ENCODE assay signal across 23 cellular contexts in genomic region chr2:216776076-216776726, GRCh38.
DNase-seq lines count a peak whose midpoint lies in the region; ATAC-seq, FAIRE-seq and TF ChIP-seq lines count a peak whose summit lies in the region.
"Had no signal": no experiment of that assay in that cellular context is flagged by ENCODE, and none has a peak within 500 bp of the region (broad histone marks: within the 10 kb centered on the region; RNA-seq: fewer than 3 reads in every experiment).

No MANE protein-coding gene starts in this region.

- no peak for TF ChIP-seq POLR2A in K562 (conservative IDR thresholded peaks at IDR 0.05)
- no peak for TF ChIP-seq POLR2A in uterus (IDR thresholded peaks at IDR 0.05)

- in situ Hi-C loops in K562 (cut with MboI): no loop called here

- no peaks in the 10 kb centered on the region for H3K9me1 ChIP-seq in K562 (ENCODE audit: control insufficient read depth, insufficient read depth, low read length)

- H3K4me1 ChIP-seq in K562 (replicated peaks in 1 of 2; ENCODE audit: control insufficient read depth in 2 of 2, insufficient read depth in 2 of 2, low read length in 2 of 2) (peaks cover 16 to 37% of the 10 kb centered on the region in 2 experiments; a peak in 4 of 5 replicates), smooth muscle cell (ENCODE audit: low read depth) (peaks cover 13% of the 10 kb centered on the region), uterus (peaks cover 0 to 6% of the 10 kb centered on the region in 2 donors)
- H3K4me1 ChIP-seq: pancreas, upper lobe of right lung had no signal

- no peak overlapping the region for H3K4me2 ChIP-seq in K562 (ENCODE audit: insufficient read depth, low read length)
- H3K4me2 ChIP-seq in smooth muscle cell: no peak overlapping the region

- no peak overlapping the region for H3K27ac ChIP-seq in K562 (ENCODE audit: extremely low read depth, low read depth, low read length)
- peak overlapping the region; percentile 98 for H3K27ac ChIP-seq in smooth muscle cell (ENCODE audit: low read depth)
- peak overlapping the region in 1 of 2 donors; percentile 85 for H3K27ac ChIP-seq in uterus
- H3K27ac ChIP-seq: pancreas, SK-N-MC, upper lobe of right lung had no signal

- BruUV-seq in K562 (replicated peaks; lab: Mats Ljungman, UMichigan): no TSS peak

- H4K20me1 ChIP-seq in K562 (replicated peaks; ENCODE audit: control insufficient read depth, insufficient read depth, low read length) (no peaks in the 10 kb centered on the region), smooth muscle cell (ENCODE audit: low read depth) (no peaks in the 10 kb centered on the region)

- H3K79me2 ChIP-seq in K562 (ENCODE audit: control insufficient read depth, insufficient read depth, low read length): no peaks in the 10 kb centered on the region
- H3K79me2 ChIP-seq in smooth muscle cell (ENCODE audit: low read depth): no peaks in the 10 kb centered on the region

- no peak overlapping the region; a peak in 1 of 4 replicates for H3K9ac ChIP-seq in K562 (ENCODE audit: insufficient read depth in 1 of 2, low read depth in 2 of 2, low read length in 2 of 2)
- peak overlapping the region; percentile 46 for H3K9ac ChIP-seq in smooth muscle cell (ENCODE audit: low read depth)

- WGBS in K562 (ENCODE audit: insufficient coverage, low coverage, missing lambda C conversion rate): 6% methylated on average over 9 of the region's 12 CpGs
- WGBS in smooth muscle cell (ENCODE audit: low lambda C conversion rate): 50% methylated on average over 12 of the region's 12 CpGs

- no peak for TF ChIP-seq EP300 in K562 (IDR thresholded peaks at IDR 0.05; ENCODE audit: low read length)

- H3K36me3 ChIP-seq in K562 (ENCODE audit: control insufficient read depth, insufficient read depth, low read length): no peaks in the 10 kb centered on the region
- no peaks in the 10 kb centered on the region for H3K36me3 ChIP-seq in smooth muscle cell (ENCODE audit: low read depth)
- H3K36me3 ChIP-seq in uterus: no peaks in the 10 kb centered on the region
- H3K36me3 ChIP-seq: pancreas, upper lobe of right lung had no signal

- TF ChIP-seq RAD21 in K562 (CRISPR knock-in tag; conservative IDR thresholded peaks at IDR 0.05 in 1 of 2, IDR thresholded peaks at IDR 0.05 in 1 of 2): no peak

- H3K4me3 ChIP-seq in K562: no peak overlapping the region
- H3K4me3 ChIP-seq in smooth muscle cell: no peak overlapping the region
- no peak overlapping the region for H3K4me3 ChIP-seq in uterus
- H3K4me3 ChIP-seq: coronary artery, lung, pancreas, SK-N-MC, upper lobe of right lung had no signal

- POLR2A ChIA-PET in K562 (lab: Yijun Ruan, JAX): no interaction called here

- FAIRE-seq in K562 (lab: Jason Lieb, UNC): no peak
- FAIRE-seq: A204.1, GM12891, islet of Langerhans, pancreas, RCC 7860 had no signal

- H3F3A ChIP-seq in smooth muscle cell (ENCODE audit: low read depth): peaks cover 22% of the 10 kb centered on the region

- DNase-seq in NCI-H2029 (lab: John Stamatoyannopoulos, UW) (peak; percentile 57), NCI-H2029 treated with DMSO at 0.1 percent for 48 hours (lab: John Stamatoyannopoulos, UW) (no peak), NCI-H2196 (lab: John Stamatoyannopoulos, UW; ENCODE audit: unreplicated experiment) (peak; percentile 63), K562 (ENCODE audit: extremely low read depth in 1 of 4, low spot score in 3 of 4) (peak in 2 of 4 experiments; percentile 17 to 30), smooth muscle cell (lab: John Stamatoyannopoulos, UW; ENCODE audit: unreplicated experiment) (no peak), uterus (no peak)
- no peak for DNase-seq in activated T-cell treated with anti-CD3 and anti-CD28 coated beads, Interleukin-2, amount 50 U/mL, for 48 hours
- DNase-seq: activated naive CD8-positive, alpha-beta T cell treated with anti-CD3 and anti-CD28 coated beads, Interleukin-2, amount 10 ng/mL, durations not matched to agents 7 days and 5 days; HCEC 1CT; hippocampal formation; NCI-H187 treated with DMSO at 0.1 percent for 48 hours; pancreas; stimulated activated CD4-positive, alpha-beta T cell treated with anti-CD3 and anti-CD28 coated beads, Interleukin-2, amount 100 ng/mL, for 24 hours; upper lobe of right lung had no signal

- TF ChIP-seq CTCF in K562 (IDR thresholded peaks at IDR 0.05 in 2 of 3, conservative IDR thresholded peaks at IDR 0.05 in 1 of 3; ENCODE audit: insufficient read depth in 2 of 3, low read depth in 1 of 3, low read length in 3 of 3) (no peak), smooth muscle cell (IDR thresholded peaks at IDR 0.05; ENCODE audit: borderline replicate concordance, insufficient read depth, poor library complexity, severe bottlenecking) (no peak), uterus (IDR thresholded peaks at IDR 0.05) (no peak)

- CTCF ChIA-PET in K562 (lab: Yijun Ruan, JAX; ENCODE audit: low intra/inter-chr PET ratio): no interaction called here

- ATAC-seq in K562 (no peak), HG02642 (IDR thresholded peaks at IDR 0.05; ENCODE audit: poor library complexity, unreplicated experiment) (no peak)
- ATAC-seq: activated CD4-positive, CD25-positive, alpha-beta regulatory T cell treated with anti-CD3 and anti-CD28 coated beads, Interleukin-2, amount 50 U/mL, for 24 hours; pancreas; upper lobe of right lung had no signal

- intact Hi-C loops in K562 (cut with micrococcal nuclease): loop anchor here (5.0 to 10.0 kb wide), 3 partner anchors 79 to 391 kb away; partner anchors contain the start of gene IGFBP5
- intact Hi-C loops in uterus (cut with DNase I; ENCODE audit: low total_unique reads): no loop called here

- no peak overlapping the region for H2AFZ ChIP-seq in K562 (ENCODE audit: low read depth, low read length)
- H2AFZ ChIP-seq in smooth muscle cell (ENCODE audit: low read depth): no peak overlapping the region

- H3K9me3 ChIP-seq in K562 (replicated peaks; ENCODE audit: control insufficient read depth, insufficient read depth, low read depth, low read length) (0 out of 2 replicates have a peak, but pooled peaks cover 1% of the 10 kb centered on the region), smooth muscle cell (replicated peaks; ENCODE audit: low read depth) (no peaks in the 10 kb centered on the region), uterus (no peaks in the 10 kb centered on the region)
- H3K9me3 ChIP-seq: pancreas, upper lobe of right lung had no signal

- H3K27me3 ChIP-seq in K562 (ENCODE audit: control insufficient read depth in 2 of 2, insufficient read depth in 2 of 2, low read length in 2 of 2) (no peaks in the 10 kb centered on the region), smooth muscle cell (ENCODE audit: low read depth) (no peaks in the 10 kb centered on the region), uterus (no peaks in the 10 kb centered on the region)
- H3K27me3 ChIP-seq: pancreas, upper lobe of right lung had no signal

TF ChIP-seq in K562, 482 proteins besides CTCF, POLR2A, EP300 and RAD21 (continues in another document):
- no peak for TF ChIP-seq ETV5 (CRISPR knock-in tag; IDR thresholded peaks at IDR 0.05; ENCODE audit: low read depth)
- TF ChIP-seq ARID1B (IDR thresholded peaks at IDR 0.05): 0 out of 2 replicates have a peak, but pooled peaks have one; percentile 21
- TF ChIP-seq HES1 (IDR thresholded peaks at IDR 0.05; ENCODE audit: low read depth): no peak
- TF ChIP-seq POLR2AphosphoS5 (IDR thresholded peaks at IDR 0.05; ENCODE audit: control insufficient read depth, insufficient read depth, low read depth, low read length): no peak
- TF ChIP-seq SAFB (IDR thresholded peaks at IDR 0.05; ENCODE audit: borderline replicate concordance, low read depth, low read length): no peak
- no peak for TF ChIP-seq HMG20A (CRISPR knock-in tag; conservative IDR thresholded peaks at IDR 0.05)
- no peak for TF ChIP-seq FOXK2 (conservative IDR thresholded peaks at IDR 0.05 in 1 of 2, IDR thresholded peaks at IDR 0.05 in 1 of 2; ENCODE audit: low read depth in 2 of 2)
- no peak for TF ChIP-seq ETV6 (IDR thresholded peaks at IDR 0.05; ENCODE audit: borderline replicate concordance in 1 of 2, low read depth in 2 of 2, low read length in 1 of 2)
- no peak for TF ChIP-seq ETV6 (CRISPR knock-in tag; IDR thresholded peaks at IDR 0.05; ENCODE audit: borderline replicate concordance)
- TF ChIP-seq FOXJ2 (tag; IDR thresholded peaks at IDR 0.05): no peak
- no peak for TF ChIP-seq HNRNPH1 (optimal IDR thresholded peaks at IDR 0.05; ENCODE audit: low read depth, low read length)
- TF ChIP-seq CBFA2T3 (IDR thresholded peaks at IDR 0.05): peak; percentile 29; the same call in 1 of the 2 replicates
- TF ChIP-seq ZNF280A (IDR thresholded peaks at IDR 0.05; ENCODE audit: low read depth, partially characterized antibody): no peak
- TF ChIP-seq PRPF4 (IDR thresholded peaks at IDR 0.05; ENCODE audit: insufficient read depth, low read depth, low read length, poor library complexity, severe bottlenecking): no peak
- TF ChIP-seq KDM1A (IDR thresholded peaks at IDR 0.05): 0 out of 4 replicates have a peak, but pooled peaks of 1 of the 2 experiments have one; percentile 36
- no peak for TF ChIP-seq RBM22 (IDR thresholded peaks at IDR 0.05; ENCODE audit: low read depth, low read length, poor library complexity, severe bottlenecking)
- no peak for TF ChIP-seq HDAC3 (IDR thresholded peaks at IDR 0.05; ENCODE audit: borderline replicate concordance, partially characterized antibody)
- TF ChIP-seq TCF3 (CRISPR knock-in tag; IDR thresholded peaks at IDR 0.05): peak; percentile 10; the same call in 1 of the 2 replicates
- no peak for TF ChIP-seq ERF (CRISPR knock-in tag; IDR thresholded peaks at IDR 0.05)
- no peak for TF ChIP-seq ZBTB17 (CRISPR knock-in tag; IDR thresholded peaks at IDR 0.05)

Comparison
In these comparisons a context has a peak if more than half of its experiments do, and no peak if none do; other contexts are left out.
1. DNase-seq: peak in NCI-H2029 (single experiment) and NCI-H2196 (single experiment); none in NCI-H2029 treated with DMSO at 0.1 percent for 48 hours (single experiment), smooth muscle cell (single experiment), uterus (0 of 2) and activated T-cell treated with anti-CD3 and anti-CD28 coated beads, Interleukin-2, amount 50 U/mL, for 48 hours (0 of 2).